ENCODE assay signal across 9 cellular contexts in the genomic region with DNA sequence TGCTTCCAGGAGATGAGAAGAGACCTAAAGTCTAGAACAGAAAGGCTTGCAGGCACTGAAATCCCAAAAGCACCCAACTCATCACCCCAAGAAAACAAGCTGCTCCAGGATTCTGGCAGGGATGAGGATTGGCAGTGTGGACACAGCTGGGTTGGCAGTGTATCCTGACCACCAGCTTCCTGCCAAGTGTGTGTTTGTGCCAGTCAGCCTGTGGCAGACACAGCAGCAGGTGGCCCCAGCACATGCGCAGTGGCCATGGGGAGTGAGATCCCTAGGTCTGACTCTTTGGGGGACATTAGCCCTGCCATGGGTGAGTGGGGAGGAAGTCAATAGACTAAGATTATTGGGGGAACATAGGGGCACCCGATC. TPM values are rescaled to one million over a fixed set of nuclear protein-coding genes. Genes with fewer than 3 reads are reported as not detected.
DNase-seq lines count a peak whose midpoint lies in the region; ATAC-seq and TF ChIP-seq lines count a peak whose summit lies in the region.
"Had no signal": no experiment of that assay in that cellular context is flagged by ENCODE, and none has a peak within 500 bp of the region (broad histone marks: within the 10 kb centered on the region; RNA-seq: fewer than 3 reads in every experiment).

No MANE protein-coding gene starts in this region.

- H3K4me3 ChIP-seq in endodermal cell (ENCODE audit: low read length) (no peak overlapping the region), GM23248 (no peak overlapping the region)

- H3K9me2 ChIP-seq in GM23248 (ENCODE audit: insufficient read depth), result no peaks in the 10 kb centered on the region

- H3K9me3 ChIP-seq in endodermal cell (ENCODE audit: control insufficient read depth, low read length), result no peaks in the 10 kb centered on the region
- no peaks in the 10 kb centered on the region for H3K9me3 ChIP-seq in GM23248 (ENCODE audit: low read depth)

- no peaks in the 10 kb centered on the region for H4K20me1 ChIP-seq in GM23248 (ENCODE audit: insufficient read depth)

- H3K4me1 Mint-ChIP-seq in endodermal cell, result peaks cover 14% of the 10 kb centered on the region

- H3K4me3 Mint-ChIP-seq in endodermal cell, result no peak overlapping the region

- no peak for ATAC-seq in HG03354 (IDR thresholded peaks at IDR 0.05; ENCODE audit: poor library complexity, severe bottlenecking, unreplicated experiment)

- no peak for TF ChIP-seq CTCF in endodermal cell (conservative IDR thresholded peaks at IDR 0.05)

- peaks cover 28% of the 10 kb centered on the region for H3F3A ChIP-seq in GM23248 (ENCODE audit: insufficient read depth)

- H3K27me3 Mint-ChIP-seq in endodermal cell (ENCODE audit: insufficient read depth), result peaks cover 7% of the 10 kb centered on the region

- H3K9ac ChIP-seq in endodermal cell (ENCODE audit: extremely low read depth, low read length, poor library complexity, severe bottlenecking) (no peak overlapping the region), GM23248 (no peak overlapping the region)

- no peaks in the 10 kb centered on the region for H3K79me2 ChIP-seq in GM23248 (ENCODE audit: insufficient read depth)

- peaks cover 10% of the 10 kb centered on the region for H3K4me1 ChIP-seq in endodermal cell (ENCODE audit: control insufficient read depth, insufficient read depth, low read length)
- H3K4me1 ChIP-seq in GM23248 (ENCODE audit: insufficient read depth), result peaks cover 11% of the 10 kb centered on the region

- 95 to 100% methylated on average over 1 to 2 of the region's 2 CpGs for WGBS in endodermal cell (ENCODE audit: insufficient coverage in 1 of 2, insufficient read length in 1 of 2), 2 experiments
- 96 to 100% methylated on average over 2 of the region's 2 CpGs for WGBS in GM23248 (ENCODE audit: low coverage in 1 of 2, low lambda C conversion rate in 2 of 2, missing lambda C conversion rate in 2 of 2), 2 experiments

- in situ Hi-C loops in GM23248 (cut with MboI), result no loop called here

- H3K36me3 ChIP-seq in endodermal cell (ENCODE audit: control insufficient read depth, insufficient read depth, low read length) (peaks cover 21% of the 10 kb centered on the region), GM23248 (ENCODE audit: low read depth) (peaks cover 14% of the 10 kb centered on the region)

- H3K4me2 ChIP-seq in GM23248 (ENCODE audit: unreplicated experiment), result no peak overlapping the region

- H3K27ac ChIP-seq in endodermal cell (ENCODE audit: low read depth, low read length), result no peak overlapping the region
- H3K27ac ChIP-seq in GM23248, result no peak overlapping the region

- no peaks in the 10 kb centered on the region for H3K27me3 ChIP-seq in endodermal cell (ENCODE audit: control insufficient read depth, insufficient read depth, low read length, poor library complexity, severe bottlenecking)
- no peaks in the 10 kb centered on the region for H3K27me3 ChIP-seq in GM23248 (replicated peaks; ENCODE audit: insufficient read depth)

- DNase-seq in NCI-H774 (lab: John Stamatoyannopoulos, UW) (peak; percentile 83), endodermal cell (no peak), pons (ENCODE audit: low spot score) (peak; percentile 90), AML-193 (lab: John Stamatoyannopoulos, UW) (no peak), GM23248 (no peak)
- DNase-seq: NCI-H1417; stimulated activated CD4-positive, alpha-beta T cell treated with anti-CD3 and anti-CD28 coated beads, Interleukin-2, amount 100 ng/mL, for 24 hours had no signal

- peak; percentile 20 for TF ChIP-seq POLR2A in GM19193 (IDR thresholded peaks at IDR 0.05; ENCODE audit: extremely low read depth, insufficient read depth, insufficient read length)

- peak overlapping the region; percentile 64 for H3K27ac Mint-ChIP-seq in endodermal cell

- H3K36me3 Mint-ChIP-seq in endodermal cell (ENCODE audit: low read depth), result peaks cover 17% of the 10 kb centered on the region

- H3K9me3 Mint-ChIP-seq in endodermal cell, result no peaks in the 10 kb centered on the region

- H2AFZ ChIP-seq in GM23248, result no peak overlapping the region

RNA-seq across cellular contexts. Expression of gene SNAPIN, which starts 8.7 kb away (rescaled TPM):
- total RNA-seq in endodermal cell, result 10 to 100 TPM; 23.5 to 25.5 TPM
- 50.9 TPM for polyA plus RNA-seq in endodermal cell (2013, experiment 1 of 2)
- polyA plus RNA-seq in endodermal cell (2013, experiment 2 of 2), result 42.8 TPM
- total RNA-seq in GM23248 (2014; rRNA removed; shearing (Covaris generic)), result 50.2 and 70.5 TPM in 2 replicates
- polyA plus RNA-seq in GM23248 (2016; fragmentation: Nextera tagmentation; extraction: Ambion mirVana), result 82.1 and 83.8 TPM in 2 replicates

RNA-seq across cellular contexts. Expression of gene CHTOP, which starts 16.0 kb away (rescaled TPM):
- total RNA-seq in endodermal cell, result 100 to 1,000 TPM in 1 of 2 donors, 10 to 100 TPM in 1; 98.4 to 117 TPM
- 115 TPM for polyA plus RNA-seq in endodermal cell (2013, experiment 1 of 2)
- 106 TPM for polyA plus RNA-seq in endodermal cell (2013, experiment 2 of 2)
- 26.9 and 37.8 TPM in 2 replicates for total RNA-seq in GM23248 (2014; rRNA removed; shearing (Covaris generic))
- polyA plus RNA-seq in GM23248 (2016; fragmentation: Nextera tagmentation; extraction: Ambion mirVana), result 42.2 and 44.2 TPM in 2 replicates

RNA-seq across cellular contexts. Expression of gene ILF2, which starts 20.9 kb away (rescaled TPM):
- total RNA-seq in endodermal cell, result 100 to 1,000 TPM; 280 to 315 TPM
- 351 TPM for polyA plus RNA-seq in endodermal cell (2013, experiment 1 of 2)
- 338 TPM for polyA plus RNA-seq in endodermal cell (2013, experiment 2 of 2)
- total RNA-seq in GM23248 (2014; rRNA removed; shearing (Covaris generic)), result 176 and 180 TPM in 2 replicates
- 174 and 178 TPM in 2 replicates for polyA plus RNA-seq in GM23248 (2016; fragmentation: Nextera tagmentation; extraction: Ambion mirVana)

RNA-seq across cellular contexts. Expression of gene S100A1, which starts 21.6 kb away (rescaled TPM):
- total RNA-seq in endodermal cell, result 1 to 10 TPM; 1.8 to 5.0 TPM
- polyA plus RNA-seq in endodermal cell (2013, experiment 1 of 2), result 1.8 TPM
- polyA plus RNA-seq in endodermal cell (2013, experiment 2 of 2), result 2.2 TPM
- not detected in 2 replicates for total RNA-seq in GM23248 (2014; rRNA removed; shearing (Covaris generic))
- polyA plus RNA-seq in GM23248 (2016; fragmentation: Nextera tagmentation; extraction: Ambion mirVana), result 0.30 TPM in 1 of 2 replicates, not detected in the other

RNA-seq across cellular contexts. Expression of gene S100A13, which starts 22.5 kb away (rescaled TPM):
- 100 to 1,000 TPM; 224 to 284 TPM for total RNA-seq in endodermal cell
- polyA plus RNA-seq in endodermal cell (2013, experiment 1 of 2), result 186 TPM
- polyA plus RNA-seq in endodermal cell (2013, experiment 2 of 2), result 215 TPM
- 127 and 159 TPM in 2 replicates for total RNA-seq in GM23248 (2014; rRNA removed; shearing (Covaris generic))
- 540 and 552 TPM in 2 replicates for polyA plus RNA-seq in GM23248 (2016; fragmentation: Nextera tagmentation; extraction: Ambion mirVana)

Comparison
In these comparisons a context has a peak if more than half of its experiments do, and no peak if none do; other contexts are left out.
1. DNase-seq: peak in NCI-H774 (single experiment) and pons (single experiment); none in endodermal cell (single experiment), AML-193 (0 of 2) and GM23248 (single experiment).